In genomic region chr1:151906324-151906645, GRCh38 we compare ENCODE assay signal across 11 cellular contexts. TPM values are rescaled to one million over a fixed set of nuclear protein-coding genes. Genes with fewer than 3 reads are reported as not detected.
DNase-seq lines count a peak whose midpoint lies in the region; ATAC-seq and TF ChIP-seq lines count a peak whose summit lies in the region.
"Not testable (repeated sequence)": the region's sequence is repeated elsewhere in the genome, so short reads cannot be mapped to it uniquely, and the experiment has no call there.
"Had no signal": no experiment of that assay in that cellular context is flagged by ENCODE, and none has a peak within 500 bp of the region (broad histone marks: within the 10 kb centered on the region; RNA-seq: fewer than 3 reads in every experiment).

No MANE protein-coding gene starts in this region.

- H3K9me3 Mint-ChIP-seq in T-cell; activated T-helper 17 cell treated with anti-CD3 and anti-CD28 coated beads, Interleukin-2, amount 50 U/mL, for 72 hours: not testable (repeated sequence)
- peaks cover 35% of the 10 kb centered on the region for H3K9me3 Mint-ChIP-seq in activated CD4-positive, alpha-beta memory T cell treated with anti-CD3 and anti-CD28 coated beads, Interleukin-2, amount 10 ng/mL, durations not matched to agents 7 days and 5 days
- H3K9me3 Mint-ChIP-seq in activated naive CD8-positive, alpha-beta T cell treated with anti-CD3 and anti-CD28 coated beads, Interleukin-2, amount 10 ng/mL, durations not matched to agents 7 days and 5 days, result peaks cover 19% of the 10 kb centered on the region
- H3K9me3 Mint-ChIP-seq in naive thymus-derived CD4-positive, alpha-beta T cell, result peaks cover 0 to 49% (median 30%) of the 10 kb centered on the region in 11 donors

- H3K4me1 ChIP-seq in cardiac muscle cell (ENCODE audit: low read depth) (peaks cover 20% of the 10 kb centered on the region), thyroid gland (peaks cover 26 to 31% of the 10 kb centered on the region in 2 donors)
- H3K4me1 ChIP-seq in naive thymus-derived CD4-positive, alpha-beta T cell (ENCODE audit: control insufficient read depth in 2 of 2, insufficient read depth in 2 of 2, low read length in 2 of 2), result peaks cover 29 to 54% of the 10 kb centered on the region in 2 donors

- not testable (repeated sequence) for ATAC-seq in T-cell (replicated peaks in 1 of 4); activated T-helper 17 cell treated with anti-CD3 and anti-CD28 coated beads, Interleukin-2, amount 50 U/mL, for 72 hours (replicated peaks); activated naive CD8-positive, alpha-beta T cell treated with anti-CD3 and anti-CD28 coated beads, Interleukin-2, amount 10 ng/mL, durations not matched to agents 7 days and 5 days (ENCODE audit: low read depth); naive thymus-derived CD4-positive, alpha-beta T cell

- peak overlapping the region in 2 of 3 donors; percentile 44 to 90 for H3K4me3 Mint-ChIP-seq in T-cell
- not testable (repeated sequence) for H3K4me3 Mint-ChIP-seq in activated CD4-positive, alpha-beta memory T cell treated with anti-CD3 and anti-CD28 coated beads, Interleukin-2, amount 10 ng/mL, durations not matched to agents 7 days and 5 days; activated naive CD8-positive, alpha-beta T cell treated with anti-CD3 and anti-CD28 coated beads, Interleukin-2, amount 10 ng/mL, durations not matched to agents 7 days and 5 days
- peak overlapping the region; percentile 80 for H3K4me3 Mint-ChIP-seq in activated T-helper 17 cell treated with anti-CD3 and anti-CD28 coated beads, Interleukin-2, amount 50 U/mL, for 72 hours
- H3K4me3 Mint-ChIP-seq in naive thymus-derived CD4-positive, alpha-beta T cell, result peak overlapping the region in 7 of 10 donors; percentile 25 to 89 (median 59)

- DNase-seq in T-cell; activated CD4-positive, alpha-beta memory T cell treated with anti-CD3 and anti-CD28 coated beads, Interleukin-2, amount 10 ng/mL, durations not matched to agents 7 days and 5 days; activated naive CD8-positive, alpha-beta T cell treated with anti-CD3 and anti-CD28 coated beads, Interleukin-2, amount 10 ng/mL, durations not matched to agents 7 days and 5 days; cardiac muscle cell (ENCODE audit: low read depth in 1 of 2, low spot score in 1 of 2); naive thymus-derived CD4-positive, alpha-beta T cell; thyroid gland: not testable (repeated sequence)

- H3K36me3 Mint-ChIP-seq in T-cell, result peaks cover 40% of the 10 kb centered on the region
- peaks cover 62% of the 10 kb centered on the region for H3K36me3 Mint-ChIP-seq in activated CD4-positive, alpha-beta memory T cell treated with anti-CD3 and anti-CD28 coated beads, Interleukin-2, amount 10 ng/mL, durations not matched to agents 7 days and 5 days (ENCODE audit: low read depth)
- H3K36me3 Mint-ChIP-seq in activated T-helper 17 cell treated with anti-CD3 and anti-CD28 coated beads, Interleukin-2, amount 50 U/mL, for 72 hours (ENCODE audit: low read depth), result peaks cover 49% of the 10 kb centered on the region
- H3K36me3 Mint-ChIP-seq in activated naive CD8-positive, alpha-beta T cell treated with anti-CD3 and anti-CD28 coated beads, Interleukin-2, amount 10 ng/mL, durations not matched to agents 7 days and 5 days, result peaks cover 52% of the 10 kb centered on the region
- peaks cover 11 to 64% (median 42%) of the 10 kb centered on the region in 5 donors for H3K36me3 Mint-ChIP-seq in naive thymus-derived CD4-positive, alpha-beta T cell

- peak overlapping the region; percentile 91 to 94 for H3K27ac Mint-ChIP-seq in T-cell
- H3K27ac Mint-ChIP-seq in activated CD4-positive, alpha-beta memory T cell treated with anti-CD3 and anti-CD28 coated beads, Interleukin-2, amount 10 ng/mL, durations not matched to agents 7 days and 5 days, result peak overlapping the region; percentile 66
- H3K27ac Mint-ChIP-seq in activated T-helper 17 cell treated with anti-CD3 and anti-CD28 coated beads, Interleukin-2, amount 50 U/mL, for 72 hours, result not testable (repeated sequence)
- peak overlapping the region; percentile 58 for H3K27ac Mint-ChIP-seq in activated naive CD8-positive, alpha-beta T cell treated with anti-CD3 and anti-CD28 coated beads, Interleukin-2, amount 10 ng/mL, durations not matched to agents 7 days and 5 days
- H3K27ac Mint-ChIP-seq in naive thymus-derived CD4-positive, alpha-beta T cell, result peak overlapping the region in 7 of 9 donors; percentile 36 to 98 (median 88)

- H3K27ac ChIP-seq in VCaP, result peak overlapping the region; percentile 92
- peak overlapping the region; percentile 84 for H3K27ac ChIP-seq in cardiac muscle cell
- peak overlapping the region; percentile 63 for H3K27ac ChIP-seq in naive thymus-derived CD4-positive, alpha-beta T cell (ENCODE audit: low read depth, low read length)
- peak overlapping the region; percentile 58 to 70 (median 62) for H3K27ac ChIP-seq in thyroid gland

- H3K4me1 Mint-ChIP-seq in T-cell, result peaks cover 65 to 73% (median 68%) of the 10 kb centered on the region in 3 donors
- H3K4me1 Mint-ChIP-seq in activated CD4-positive, alpha-beta memory T cell treated with anti-CD3 and anti-CD28 coated beads, Interleukin-2, amount 10 ng/mL, durations not matched to agents 7 days and 5 days, result peaks cover 63% of the 10 kb centered on the region
- H3K4me1 Mint-ChIP-seq in activated T-helper 17 cell treated with anti-CD3 and anti-CD28 coated beads, Interleukin-2, amount 50 U/mL, for 72 hours, result peaks cover 50% of the 10 kb centered on the region
- peaks cover 40% of the 10 kb centered on the region for H3K4me1 Mint-ChIP-seq in activated naive CD8-positive, alpha-beta T cell treated with anti-CD3 and anti-CD28 coated beads, Interleukin-2, amount 10 ng/mL, durations not matched to agents 7 days and 5 days
- H3K4me1 Mint-ChIP-seq in naive thymus-derived CD4-positive, alpha-beta T cell, result peaks cover 35 to 76% (median 56%) of the 10 kb centered on the region in 7 donors

- TF ChIP-seq POLR2A in thyroid gland (IDR thresholded peaks at IDR 0.05), result not testable (repeated sequence)

- not testable (repeated sequence) for H3K27me3 ChIP-seq in cardiac muscle cell; naive thymus-derived CD4-positive, alpha-beta T cell (ENCODE audit: control insufficient read depth in 2 of 2, insufficient read depth in 2 of 2, low read length in 2 of 2); thyroid gland

- POLR2A ChIA-PET in T-cell (lab: Charles Lee), result interaction anchor here in 1 of 2 donors (1.0 kb wide), 1 partner anchor 95 kb away, joined by 3 read pairs; no protein-coding TSS in a partner anchor
- POLR2A ChIA-PET in activated CD4-positive, alpha-beta memory T cell treated with anti-CD3 and anti-CD28 coated beads, Interleukin-2, amount 10 ng/mL, durations not matched to agents 7 days and 5 days (lab: Charles Lee), result interaction anchor here (1.9 to 4.2 kb wide), 4 partner anchors 8 to 129 kb away, joined by 4 to 57 read pairs (median 11); partner anchors contain the start of gene S100A10
- POLR2A ChIA-PET in activated naive CD8-positive, alpha-beta T cell treated with anti-CD3 and anti-CD28 coated beads, Interleukin-2, amount 10 ng/mL, durations not matched to agents 7 days and 5 days (lab: Charles Lee), result interaction anchor here (3.8 kb wide), 1 partner anchor 8 kb away, joined by 32 read pairs; no protein-coding TSS in a partner anchor
- POLR2A ChIA-PET in naive thymus-derived CD4-positive, alpha-beta T cell (lab: Charles Lee), result interaction anchor here (1.0 to 6.2 kb wide), 7 partner anchors 8 to 94 kb away, joined by 3 to 133 read pairs (median 4); no protein-coding TSS in a partner anchor

- TF ChIP-seq CTCF in VCaP (conservative IDR thresholded peaks at IDR 0.05); cardiac muscle cell (IDR thresholded peaks at IDR 0.05; ENCODE audit: low read depth, low read length); thyroid gland (IDR thresholded peaks at IDR 0.05): not testable (repeated sequence)

- 100% methylated on average over 2 to 10 of the region's 14 CpGs for WGBS in thyroid gland, 2 donors

- H3K9me3 ChIP-seq in cardiac muscle cell (ENCODE audit: low read depth); thyroid gland: not testable (repeated sequence)
- H3K9me3 ChIP-seq in naive thymus-derived CD4-positive, alpha-beta T cell (ENCODE audit: control insufficient read depth in 2 of 3, low read length in 3 of 3), result peaks cover 0 to 14% (median 4%) of the 10 kb centered on the region in 3 experiments

- CTCF ChIA-PET in T-cell (lab: Charles Lee); activated CD4-positive, alpha-beta memory T cell treated with anti-CD3 and anti-CD28 coated beads, Interleukin-2, amount 10 ng/mL, durations not matched to agents 7 days and 5 days (lab: Charles Lee): not testable (repeated sequence)
- CTCF ChIA-PET in naive thymus-derived CD4-positive, alpha-beta T cell (lab: Charles Lee), result interaction anchor here (0.7 to 4.9 kb wide), 2 partner anchors 8 to 128 kb away, joined by 3 to 31 read pairs; no protein-coding TSS in a partner anchor

- intact Hi-C loops in naive thymus-derived CD4-positive, alpha-beta T cell (cut with micrococcal nuclease), result loop anchor here (5.0 kb wide), 2 partner anchors 144 to 449 kb away; partner anchors contain the start of genes MRPL9 (in 1 of the 2) and POGZ (in 1 of the 2)
- intact Hi-C loops in thyroid gland (cut with DNase I), result not testable (repeated sequence)

- not testable (repeated sequence) for H3K4me3 ChIP-seq in cardiac muscle cell; naive thymus-derived CD4-positive, alpha-beta T cell (ENCODE audit: low read length); thyroid gland (replicated peaks in 1 of 3)

- H3K36me3 ChIP-seq in cardiac muscle cell; naive thymus-derived CD4-positive, alpha-beta T cell (ENCODE audit: control insufficient read depth in 2 of 3, insufficient read depth in 3 of 3, low read length in 3 of 3); thyroid gland: not testable (repeated sequence)

- not testable (repeated sequence) for H3K27me3 Mint-ChIP-seq in T-cell; activated CD4-positive, alpha-beta memory T cell treated with anti-CD3 and anti-CD28 coated beads, Interleukin-2, amount 10 ng/mL, durations not matched to agents 7 days and 5 days; activated T-helper 17 cell treated with anti-CD3 and anti-CD28 coated beads, Interleukin-2, amount 50 U/mL, for 72 hours; activated naive CD8-positive, alpha-beta T cell treated with anti-CD3 and anti-CD28 coated beads, Interleukin-2, amount 10 ng/mL, durations not matched to agents 7 days and 5 days; naive thymus-derived CD4-positive, alpha-beta T cell

RNA-seq across cellular contexts. Expression of gene THEM4, which starts 3.0 kb away (rescaled TPM):
- 100 to 1,000 TPM in 2 of 5 donors, 10 to 100 TPM in 3; 48.2 to 119 (median 97.6) TPM for total RNA-seq in T-cell
- 10 to 100 TPM; 26.3 to 28.6 TPM for total RNA-seq in activated CD4-positive, alpha-beta memory T cell treated with anti-CD3 and anti-CD28 coated beads, Interleukin-2, amount 10 ng/mL, durations not matched to agents 7 days and 5 days
- 10 to 100 TPM; 26.6 to 33.0 TPM for total RNA-seq in activated T-helper 17 cell treated with anti-CD3 and anti-CD28 coated beads, Interleukin-2, amount 50 U/mL, for 72 hours
- total RNA-seq in activated naive CD8-positive, alpha-beta T cell treated with anti-CD3 and anti-CD28 coated beads, Interleukin-2, amount 10 ng/mL, durations not matched to agents 7 days and 5 days, result 10 to 100 TPM; 46.6 to 49.7 TPM
- 26.8 and 37.5 TPM in 2 replicates for total RNA-seq in cardiac muscle cell
- 42.6 and 61.9 TPM in 2 replicates for polyA plus RNA-seq in cardiac muscle cell
- 100 to 1,000 TPM in 2 of 5 experiments, 10 to 100 TPM in 3; 37.6 to 143 (median 44.6) TPM for total RNA-seq in naive thymus-derived CD4-positive, alpha-beta T cell
- 100 to 1,000 TPM; 113 to 122 TPM for polyA plus RNA-seq in naive thymus-derived CD4-positive, alpha-beta T cell
- 10 to 100 TPM; 28.5 to 32.5 (median 31.3) TPM for total RNA-seq in thyroid gland

RNA-seq across cellular contexts. Expression of gene THEM5, which starts 52.8 kb away (rescaled TPM):
- total RNA-seq in T-cell (not detected), cardiac muscle cell (not detected in 2 replicates), thyroid gland (not detected)
- total RNA-seq in activated CD4-positive, alpha-beta memory T cell treated with anti-CD3 and anti-CD28 coated beads, Interleukin-2, amount 10 ng/mL, durations not matched to agents 7 days and 5 days, result not detected
- total RNA-seq in activated T-helper 17 cell treated with anti-CD3 and anti-CD28 coated beads, Interleukin-2, amount 50 U/mL, for 72 hours, result not detected
- total RNA-seq in activated naive CD8-positive, alpha-beta T cell treated with anti-CD3 and anti-CD28 coated beads, Interleukin-2, amount 10 ng/mL, durations not matched to agents 7 days and 5 days, result not detected
- polyA plus RNA-seq in cardiac muscle cell, result not detected in 2 replicates
- total RNA-seq in naive thymus-derived CD4-positive, alpha-beta T cell, result not detected
- polyA plus RNA-seq in naive thymus-derived CD4-positive, alpha-beta T cell, result not detected
- total RNA-seq: H9 had no signal
- polyA plus RNA-seq: A549, AG04450 had no signal
